In genomic region chr1:206685749-206686485, GRCh38 we compare ENCODE assay signal across 7 cellular contexts. TPM values are rescaled to one million over a fixed set of nuclear protein-coding genes. Genes with fewer than 3 reads are reported as not detected.
DNase-seq lines count a peak whose midpoint lies in the region; ATAC-seq and TF ChIP-seq lines count a peak whose summit lies in the region.

No MANE protein-coding gene starts in this region.

- DNase-seq in GM12864 (ENCODE audit: low read depth) (no peak), Peyer's patch (peak; percentile 45 to 70 (median 69)), Right ventricle myocardium inferior (ENCODE audit: missing footprints) (peak; percentile 86), SHP77 treated with DMSO at 0.1 percent for 48 hours (lab: John Stamatoyannopoulos, UW) (no peak)
- DNase-seq in activated naive CD8-positive, alpha-beta T cell treated with anti-CD3 and anti-CD28 coated beads for 36 hours, result peak; percentile 63

- H3K79me2 ChIP-seq in parathyroid adenoma, result peaks cover 18% of the 10 kb centered on the region

- peak overlapping the region; percentile 99 for H3K4me3 Mint-ChIP-seq in activated naive CD8-positive, alpha-beta T cell treated with anti-CD3 and anti-CD28 coated beads for 36 hours

- TF ChIP-seq POLR2A in Peyer's patch (IDR thresholded peaks at IDR 0.05), result no peak

- peak; percentile 14 for ATAC-seq in HG02798 (IDR thresholded peaks at IDR 0.05; ENCODE audit: poor library complexity, unreplicated experiment)
- ATAC-seq in Right ventricle myocardium inferior, result peak; percentile 60

- H3K27me3 ChIP-seq in Peyer's patch (no peaks in the 10 kb centered on the region), parathyroid adenoma (ENCODE audit: control insufficient read depth, insufficient read depth, low read length) (no peaks in the 10 kb centered on the region)

- TF ChIP-seq CTCF in GM12864 (IDR thresholded peaks at IDR 0.05; ENCODE audit: low read depth, low read length, missing control alignments) (no peak), Peyer's patch (IDR thresholded peaks at IDR 0.05) (no peak), parathyroid adenoma (IDR thresholded peaks at IDR 0.05) (no peak)

- H3K27ac ChIP-seq in Peyer's patch (peak overlapping the region; percentile 96 to 99 (median 98)), parathyroid adenoma (peak overlapping the region; percentile 83)

- H3K36me3 Mint-ChIP-seq in activated naive CD8-positive, alpha-beta T cell treated with anti-CD3 and anti-CD28 coated beads for 36 hours, result peaks cover 5% of the 10 kb centered on the region

- peak overlapping the region; percentile 51 for H2AFZ ChIP-seq in parathyroid adenoma

- peaks cover 3% of the 10 kb centered on the region for H3K27me3 Mint-ChIP-seq in activated naive CD8-positive, alpha-beta T cell treated with anti-CD3 and anti-CD28 coated beads for 36 hours

- no peak overlapping the region for H3K9ac ChIP-seq in parathyroid adenoma

- no peaks in the 10 kb centered on the region for H3K36me3 ChIP-seq in Peyer's patch
- H3K36me3 ChIP-seq in parathyroid adenoma (ENCODE audit: control insufficient read depth, insufficient read depth, low read length), result no peaks in the 10 kb centered on the region

- peak overlapping the region; percentile 88 for H3K4me2 ChIP-seq in parathyroid adenoma (ENCODE audit: low read length)

- no peaks in the 10 kb centered on the region for H3K9me3 ChIP-seq in Peyer's patch
- H3K9me3 ChIP-seq in parathyroid adenoma (ENCODE audit: control insufficient read depth, low read length), result no peaks in the 10 kb centered on the region

- intact Hi-C loops in Right ventricle myocardium inferior (cut with DNase I), result loop anchor here (2.0 kb wide), 1 partner anchor 27 kb away; no protein-coding TSS in a partner anchor

- H3K4me3 ChIP-seq in GM12864 (ENCODE audit: low read depth, low read length) (peak overlapping the region; percentile 96), Peyer's patch (peak overlapping the region; percentile 54 to 99 (median 90)), parathyroid adenoma (ENCODE audit: low read depth, low read length) (peak overlapping the region; percentile 85)

- H3K4me1 Mint-ChIP-seq in activated naive CD8-positive, alpha-beta T cell treated with anti-CD3 and anti-CD28 coated beads for 36 hours, result peaks cover 55% of the 10 kb centered on the region

- H3K9me3 Mint-ChIP-seq in activated naive CD8-positive, alpha-beta T cell treated with anti-CD3 and anti-CD28 coated beads for 36 hours, result no peaks in the 10 kb centered on the region

- H3K27ac Mint-ChIP-seq in activated naive CD8-positive, alpha-beta T cell treated with anti-CD3 and anti-CD28 coated beads for 36 hours, result peak overlapping the region; percentile 96

- H3K4me1 ChIP-seq in Peyer's patch (peaks cover 0 to 63% (median 11%) of the 10 kb centered on the region in 4 donors), parathyroid adenoma (peaks cover 7% of the 10 kb centered on the region)

RNA-seq across cellular contexts. Expression of gene MAPKAPK2, which starts 1.2 kb away (rescaled TPM):
- total RNA-seq in Peyer's patch (10 to 100 TPM; 49.6 to 92.4 (median 59.6) TPM), Right ventricle myocardium inferior (214 TPM)
- total RNA-seq in activated naive CD8-positive, alpha-beta T cell treated with anti-CD3 and anti-CD28 coated beads for 36 hours, result 10 to 100 TPM; 53.5 to 57.8 TPM

RNA-seq across cellular contexts. Expression of gene DYRK3, which starts 50.6 kb away (rescaled TPM):
- total RNA-seq in Peyer's patch (1 to 10 TPM in 1 of 4 donors, under 1 TPM in 2, not detected in 1; 0.67 to 3.3 (median 0.85) TPM), Right ventricle myocardium inferior (21.9 TPM)
- total RNA-seq in activated naive CD8-positive, alpha-beta T cell treated with anti-CD3 and anti-CD28 coated beads for 36 hours, result 1 to 10 TPM; 5.2 to 5.3 TPM

Comparison
In these comparisons a context has a peak if more than half of its experiments do, and no peak if none do; other contexts are left out.
1. DNase-seq: peak in Peyer's patch (3 of 3), activated naive CD8-positive, alpha-beta T cell treated with anti-CD3 and anti-CD28 coated beads for 36 hours (single experiment) and Right ventricle myocardium inferior (single experiment); none in GM12864 (single experiment) and SHP77 treated with DMSO at 0.1 percent for 48 hours (single experiment).
2. Peak in every context shown above with its lines, with median percentiles within 50 percentile points of each other: H3K4me3 ChIP-seq.